ENCODE assay signal across 31 cellular contexts in genomic region chr22:40612291-40612740, GRCh38.
"Had no signal": no experiment of that assay in that cellular context is flagged by ENCODE, and none has a peak within 500 bp of the region (broad histone marks: within the 10 kb centered on the region; RNA-seq: fewer than 3 reads in every experiment).

No MANE protein-coding gene starts in this region.

- H3K27ac ChIP-seq: ascending aorta, brain microvascular endothelial cell, esophagus squamous epithelium, ovary, prostate gland, right atrium auricular region, suprapubic skin, tibial nerve, VCaP had no signal

- H3K4me1 ChIP-seq: prostate gland had no signal

- H3K4me3 ChIP-seq: ascending aorta, esophagus squamous epithelium, gastrocnemius medialis, ovary, prostate gland, right atrium auricular region, smooth muscle cell, suprapubic skin, tibial nerve had no signal

- H3K4me1 Mint-ChIP-seq: activated naive CD4-positive, alpha-beta T cell treated with anti-CD3 and anti-CD28 coated beads, Interleukin-2, amount 10 ng/mL, durations not matched to agents 7 days and 5 days had no signal

- ATAC-seq: gastrocnemius medialis, left ventricle myocardium superior had no signal

- H3K36me3 ChIP-seq: ascending aorta, brain microvascular endothelial cell, esophagus squamous epithelium, gastrocnemius medialis, ovary, prostate gland, right atrium auricular region, suprapubic skin, tibial nerve had no signal

- H3K9me3 ChIP-seq: ascending aorta, esophagus squamous epithelium, gastrocnemius medialis, ovary, prostate gland, right atrium auricular region, suprapubic skin, tibial nerve had no signal

- H3K9me3 Mint-ChIP-seq: activated naive CD4-positive, alpha-beta T cell treated with anti-CD3 and anti-CD28 coated beads, Interleukin-2, amount 10 ng/mL, durations not matched to agents 7 days and 5 days; activated naive CD8-positive, alpha-beta T cell treated with anti-CD3 and anti-CD28 coated beads, Interleukin-2, amount 10 ng/mL, durations not matched to agents 7 days and 5 days; activated T-helper 1 cell treated with anti-CD3 and anti-CD28 coated beads, Interleukin-12 subunit alpha, Interleukin-12 subunit beta, Interleukin-2, Interleukin-4 antibody, amounts not matched to agents 30 ng/mL and 10 ng/mL and 1 ng/mL, durations not matched to agents 14 hours and 24 hours and 36 hours; mesothelial cell of epicardium; naive B cell; stimulated activated naive B cell treated with anti-CD40 and anti-IgM and Interleukin-4, amounts not matched to agents 10 μg/mL and 1 μg/mL and 100 μg/mL, for 72 hours; T-helper 1 cell treated with Interleukin-12 subunit alpha and Interleukin-12 subunit beta and Interleukin-4 antibody, amounts not matched to agents 30 μg/mL and 1 μg/mL, for 36 hours had no signal

- H3K4me2 ChIP-seq: smooth muscle cell had no signal

- H3K27me3 Mint-ChIP-seq: activated naive CD4-positive, alpha-beta T cell treated with anti-CD3 and anti-CD28 coated beads, Interleukin-2, amount 10 ng/mL, durations not matched to agents 7 days and 5 days; activated naive CD8-positive, alpha-beta T cell treated with anti-CD3 and anti-CD28 coated beads, Interleukin-2, amount 10 ng/mL, durations not matched to agents 7 days and 5 days; naive B cell; stimulated activated naive B cell treated with anti-CD40 and anti-IgM and Interleukin-4, amounts not matched to agents 10 μg/mL and 1 μg/mL and 100 μg/mL, for 72 hours had no signal

- H3K27me3 ChIP-seq: ascending aorta, brain microvascular endothelial cell, esophagus squamous epithelium, gastrocnemius medialis, ovary, right atrium auricular region, suprapubic skin, tibial nerve had no signal

- H3K27ac Mint-ChIP-seq: activated naive CD4-positive, alpha-beta T cell treated with anti-CD3 and anti-CD28 coated beads, Interleukin-2, amount 10 ng/mL, durations not matched to agents 7 days and 5 days; activated naive CD8-positive, alpha-beta T cell treated with anti-CD3 and anti-CD28 coated beads, Interleukin-2, amount 10 ng/mL, durations not matched to agents 7 days and 5 days; activated T-helper 1 cell treated with anti-CD3 and anti-CD28 coated beads, Interleukin-12 subunit alpha, Interleukin-12 subunit beta, Interleukin-2, Interleukin-4 antibody, amounts not matched to agents 30 ng/mL and 10 ng/mL and 1 ng/mL, durations not matched to agents 14 hours and 24 hours and 36 hours; endodermal cell; mesothelial cell of epicardium; stimulated activated naive B cell treated with anti-CD40 and anti-IgM and Interleukin-4, amounts not matched to agents 10 μg/mL and 1 μg/mL and 100 μg/mL, for 72 hours; T-helper 1 cell treated with Interleukin-12 subunit alpha and Interleukin-12 subunit beta and Interleukin-4 antibody, amounts not matched to agents 30 μg/mL and 1 μg/mL, for 36 hours had no signal

- H3K4me3 Mint-ChIP-seq: activated naive CD4-positive, alpha-beta T cell treated with anti-CD3 and anti-CD28 coated beads, Interleukin-2, amount 10 ng/mL, durations not matched to agents 7 days and 5 days; activated naive CD8-positive, alpha-beta T cell treated with anti-CD3 and anti-CD28 coated beads, Interleukin-2, amount 10 ng/mL, durations not matched to agents 7 days and 5 days; activated T-helper 1 cell treated with anti-CD3 and anti-CD28 coated beads, Interleukin-12 subunit alpha, Interleukin-12 subunit beta, Interleukin-2, Interleukin-4 antibody, amounts not matched to agents 30 ng/mL and 10 ng/mL and 1 ng/mL, durations not matched to agents 14 hours and 24 hours and 36 hours; endodermal cell; mesothelial cell of epicardium; naive B cell; stimulated activated naive B cell treated with anti-CD40 and anti-IgM and Interleukin-4, amounts not matched to agents 10 μg/mL and 1 μg/mL and 100 μg/mL, for 72 hours; T-helper 1 cell treated with Interleukin-12 subunit alpha and Interleukin-12 subunit beta and Interleukin-4 antibody, amounts not matched to agents 30 μg/mL and 1 μg/mL, for 36 hours had no signal

- DNase-seq: activated CD4-positive, alpha-beta T cell treated with anti-CD3 and anti-CD28 coated beads for 48 hours; activated CD4-positive, alpha-beta T cell treated with anti-CD3 and anti-CD28 coated beads, Interleukin-2, amount 50 U/mL, for 48 hours; activated CD8-positive, alpha-beta memory T cell treated with anti-CD3 and anti-CD28 coated beads for 24 hours; activated gamma-delta T cell; activated naive CD4-positive, alpha-beta T cell treated with anti-CD3 and anti-CD28 coated beads, Interleukin-2, amount 10 ng/mL, durations not matched to agents 7 days and 5 days; activated naive CD8-positive, alpha-beta T cell treated with anti-CD3 and anti-CD28 coated beads, Interleukin-2, amount 10 ng/mL, durations not matched to agents 7 days and 5 days; activated T-cell treated with anti-CD3 and anti-CD28 coated beads, Interleukin-2, amount 50 U/mL, for 1 hour; brain microvascular endothelial cell; caudate nucleus; endodermal cell; esophagus squamous epithelium; gastrocnemius medialis; glutamatergic neuron; islet precursor cell; left cardiac atrium; left ventricle myocardium superior; naive B cell; ovary; stimulated activated CD4-positive, alpha-beta T cell treated with anti-CD3 and anti-CD28 coated beads, Interleukin-1b, Interleukin-23, amount 100 ng/mL, for 48 hours; stimulated activated naive B cell treated with anti-CD40 and anti-IgM and Interleukin-4, amounts not matched to agents 10 μg/mL and 1 μg/mL and 100 μg/mL, for 72 hours; T-helper 9 cell had no signal
